Comparison of ENCODE assay signal across 9 cellular contexts in genomic region chr1:147717051-147717705, GRCh38.
DNase-seq lines count a peak whose midpoint lies in the region; ATAC-seq and TF ChIP-seq lines count a peak whose summit lies in the region.
"Had no signal": no experiment of that assay in that cellular context is flagged by ENCODE, and none has a peak within 500 bp of the region (broad histone marks: within the 10 kb centered on the region; RNA-seq: fewer than 3 reads in every experiment).

No MANE protein-coding gene starts in this region.

- H3K9me3 ChIP-seq in HEK293 (ENCODE audit: control insufficient read depth, insufficient read depth, low read depth, low read length) (no peaks in the 10 kb centered on the region), duodenal mucosa (ENCODE audit: control insufficient read depth in 1 of 2, low read length in 2 of 2) (peaks cover 0 to 7% of the 10 kb centered on the region in 2 donors)

- H3K4me1 ChIP-seq in HEK293 (ENCODE audit: control insufficient read depth, insufficient read depth, low read length) (no peaks in the 10 kb centered on the region), duodenal mucosa (ENCODE audit: control insufficient read depth in 1 of 2, insufficient read depth in 2 of 2, low read length in 2 of 2) (peaks cover 6 to 8% of the 10 kb centered on the region in 2 donors)

- H3K36me3 ChIP-seq in HEK293 (ENCODE audit: control insufficient read depth in 2 of 2, insufficient read depth in 1 of 2, low read length in 2 of 2) (no peaks in the 10 kb centered on the region), duodenal mucosa (ENCODE audit: control insufficient read depth in 1 of 2, insufficient read depth in 2 of 2, low read length in 2 of 2) (no peaks in the 10 kb centered on the region)

- no peaks in the 10 kb centered on the region for H3K27me3 ChIP-seq in duodenal mucosa (ENCODE audit: control insufficient read depth in 1 of 2, insufficient read depth in 2 of 2, low read length in 2 of 2)

- TF ChIP-seq CTCF in HEK293 (tag by site-specific recombination; IDR thresholded peaks at IDR 0.05) = no peak
- no peak for TF ChIP-seq CTCF in retinal pigment epithelial cell (conservative IDR thresholded peaks at IDR 0.05; ENCODE audit: low read depth, low read length)

- no peak overlapping the region for H3K4me3 ChIP-seq in HEK293 (ENCODE audit: low read depth, low read length)
- no peak overlapping the region for H3K4me3 ChIP-seq in duodenal mucosa (ENCODE audit: low read depth in 1 of 2, low read length in 2 of 2)
- no peak overlapping the region for H3K4me3 ChIP-seq in retinal pigment epithelial cell (ENCODE audit: low read length)

- POLR2A ChIA-PET in HEK293 (lab: Yijun Ruan, JAX) = no interaction called here

- peak; percentile 29 for DNase-seq in NCI-H2171 (lab: John Stamatoyannopoulos, UW)
- peak; percentile 54 for DNase-seq in retinal pigment epithelial cell (ENCODE audit: low read depth)
- DNase-seq in HuH-7 (ENCODE audit: low spot score) = no peak
- no peak for DNase-seq in GM19240 (ENCODE audit: insufficient read length, low spot score)

- no peak overlapping the region for H3K9ac ChIP-seq in duodenal mucosa (ENCODE audit: low read depth in 1 of 2, low read length in 2 of 2)

- CTCF ChIA-PET in HEK293 (lab: Yijun Ruan, JAX) = interaction anchor here (1.1 kb wide), 1 partner anchor 16 kb away, joined by 4 read pairs; no protein-coding TSS in a partner anchor

- ATAC-seq in HG02642 (IDR thresholded peaks at IDR 0.05; ENCODE audit: poor library complexity, unreplicated experiment) = no peak
- no peak for ATAC-seq in GM21515 (IDR thresholded peaks at IDR 0.05; ENCODE audit: unreplicated experiment)

- no peak overlapping the region for H3K27ac ChIP-seq in HEK293 (ENCODE audit: extremely low read depth, low read depth, low read length)
- H3K27ac ChIP-seq in duodenal mucosa (ENCODE audit: low read depth, low read length) = peak overlapping the region; percentile 50
- H3K27ac ChIP-seq: HL-60 had no signal

TF ChIP-seq in HEK293, 187 proteins besides CTCF, POLR2A, EP300 and RAD21:
- TF ChIP-seq SCRT2 (tag by site-specific recombination; IDR thresholded peaks at IDR 0.05) = peak; percentile 74
- no peak for TF ChIP-seq SP2 (tag by site-specific recombination; IDR thresholded peaks at IDR 0.05)

Comparison
In these comparisons a context has a peak if more than half of its experiments do, and no peak if none do; other contexts are left out.
1. DNase-seq: peak in NCI-H2171 (single experiment) and retinal pigment epithelial cell (single experiment); none in HuH-7 (single experiment) and GM19240 (single experiment).